17 cellular contexts compared by ENCODE assay signal in the genomic region with DNA sequence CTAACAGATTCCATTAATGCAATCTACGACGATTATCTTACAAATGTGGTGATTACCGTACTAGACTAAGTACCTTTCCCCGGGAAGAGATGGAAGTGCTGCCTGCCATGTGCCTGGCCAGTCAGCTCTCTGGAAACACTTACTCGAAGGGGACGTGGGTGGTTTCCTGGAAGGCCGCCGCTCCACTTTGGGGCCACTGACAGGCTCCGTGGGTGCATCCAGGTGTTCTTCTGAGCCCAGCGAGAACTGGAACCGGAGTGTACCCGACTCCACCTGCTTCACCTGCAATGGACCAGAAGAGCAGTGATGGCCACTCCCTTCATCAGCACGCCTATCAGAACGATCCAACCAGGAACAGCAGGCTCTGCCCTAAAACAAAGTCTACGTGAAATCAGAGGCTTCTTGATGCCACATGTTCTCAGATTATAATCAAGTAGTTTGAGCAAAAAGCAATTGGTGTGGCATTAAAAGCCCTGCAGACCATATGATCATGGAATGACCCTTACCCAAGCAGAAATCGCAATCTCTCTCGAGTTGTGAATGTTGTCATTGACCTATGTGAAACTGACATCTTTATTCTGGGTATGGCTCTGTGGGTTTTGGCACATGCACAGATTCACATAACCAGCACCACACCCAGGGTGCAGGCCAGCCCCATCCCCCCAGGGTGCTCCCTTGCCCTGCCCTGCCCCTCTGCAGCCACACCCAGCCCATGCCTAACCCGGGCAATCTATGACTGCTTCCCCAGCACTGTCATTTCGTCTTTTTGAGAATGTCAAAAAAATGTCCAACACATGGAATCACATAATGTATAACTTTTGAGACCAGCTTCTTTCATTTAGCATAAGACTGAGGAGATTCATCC.
DNase-seq lines count a peak whose midpoint lies in the region; ATAC-seq and TF ChIP-seq lines count a peak whose summit lies in the region.
"Had no signal": no experiment of that assay in that cellular context is flagged by ENCODE, and none has a peak within 500 bp of the region (broad histone marks: within the 10 kb centered on the region; RNA-seq: fewer than 3 reads in every experiment).

No MANE protein-coding gene starts in this region.

- no peaks in the 10 kb centered on the region for H3K4me1 Mint-ChIP-seq in activated T-cell treated with anti-CD3 and anti-CD28 coated beads, Interleukin-2, amount 50 U/mL, for 24 hours (ENCODE audit: low read depth)
- H3K4me1 Mint-ChIP-seq in activated CD8-positive, alpha-beta memory T cell treated with anti-CD3 and anti-CD28 coated beads, Interleukin-2, amount 10 ng/mL, durations not matched to agents 7 days and 5 days = peaks cover 7% of the 10 kb centered on the region
- peaks cover 40% of the 10 kb centered on the region for H3K4me1 Mint-ChIP-seq in neural crest cell

- no peak overlapping the region for H3K27ac ChIP-seq in brain microvascular endothelial cell
- H3K27ac ChIP-seq: KMS-11 had no signal

- H3K36me3 Mint-ChIP-seq in activated T-cell treated with anti-CD3 and anti-CD28 coated beads, Interleukin-2, amount 50 U/mL, for 24 hours (ENCODE audit: low read depth) = peaks cover 37% of the 10 kb centered on the region
- peaks cover 14% of the 10 kb centered on the region for H3K36me3 Mint-ChIP-seq in activated CD8-positive, alpha-beta memory T cell treated with anti-CD3 and anti-CD28 coated beads, Interleukin-2, amount 10 ng/mL, durations not matched to agents 7 days and 5 days
- peaks cover 30% of the 10 kb centered on the region for H3K36me3 Mint-ChIP-seq in neural crest cell (ENCODE audit: low read depth)

- H3K4me3 Mint-ChIP-seq in activated T-cell treated with anti-CD3 and anti-CD28 coated beads, Interleukin-2, amount 50 U/mL, for 24 hours = no peak overlapping the region
- H3K4me3 Mint-ChIP-seq in activated CD8-positive, alpha-beta memory T cell treated with anti-CD3 and anti-CD28 coated beads, Interleukin-2, amount 10 ng/mL, durations not matched to agents 7 days and 5 days = no peak overlapping the region
- no peak overlapping the region for H3K4me3 Mint-ChIP-seq in neural crest cell

- no peaks in the 10 kb centered on the region for H3K36me3 ChIP-seq in brain microvascular endothelial cell (replicated peaks)

- in situ Hi-C loops in brain microvascular endothelial cell (cut with HindIII; ENCODE audit: low pct_ligation_motif_present, low sequenced_read_pairs) = no loop called here

- TF ChIP-seq CTCF in neural crest cell (conservative IDR thresholded peaks at IDR 0.05) (no peak), brain microvascular endothelial cell (IDR thresholded peaks at IDR 0.05; ENCODE audit: low read depth, low read length, missing control alignments) (no peak)

- DNase-seq in activated T-cell treated with anti-CD3 and anti-CD28 coated beads, Interleukin-2, amount 50 U/mL, for 24 hours = peak; percentile 9
- DNase-seq in activated T-cell treated with anti-CD3 and anti-CD28 coated beads for 4 hours (no peak), neural crest cell (ENCODE audit: low read depth, low spot score) (no peak), ureter (ENCODE audit: low spot score) (peak; percentile 30), pons (ENCODE audit: low spot score) (no peak), brain microvascular endothelial cell (no peak), cerebellar cortex (ENCODE audit: low spot score) (no peak)
- DNase-seq in activated CD8-positive, alpha-beta memory T cell treated with anti-CD3 and anti-CD28 coated beads, Interleukin-2, amount 10 ng/mL, durations not matched to agents 7 days and 5 days = peak; percentile 36
- DNase-seq: C1 segment of cervical spinal cord, MG63, NCI-H1105 treated with DMSO at 0.1 percent for 48 hours, NCI-H187, NCI-H446, SHP77 treated with DMSO at 0.1 percent for 48 hours had no signal

- no peaks in the 10 kb centered on the region for H3K27me3 Mint-ChIP-seq in activated T-cell treated with anti-CD3 and anti-CD28 coated beads, Interleukin-2, amount 50 U/mL, for 24 hours
- no peaks in the 10 kb centered on the region for H3K27me3 Mint-ChIP-seq in activated CD8-positive, alpha-beta memory T cell treated with anti-CD3 and anti-CD28 coated beads, Interleukin-2, amount 10 ng/mL, durations not matched to agents 7 days and 5 days
- no peaks in the 10 kb centered on the region for H3K27me3 Mint-ChIP-seq in neural crest cell (ENCODE audit: low read depth)

- no peak overlapping the region for H3K4me3 ChIP-seq in brain microvascular endothelial cell (ENCODE audit: low read depth, low read length)
- H3K4me3 ChIP-seq: MG63 had no signal

- H3K27me3 ChIP-seq in brain microvascular endothelial cell (replicated peaks) = no peaks in the 10 kb centered on the region
- H3K27me3 ChIP-seq: MG63 had no signal

- no peak overlapping the region for H3K27ac Mint-ChIP-seq in activated T-cell treated with anti-CD3 and anti-CD28 coated beads, Interleukin-2, amount 50 U/mL, for 24 hours
- H3K27ac Mint-ChIP-seq in activated CD8-positive, alpha-beta memory T cell treated with anti-CD3 and anti-CD28 coated beads, Interleukin-2, amount 10 ng/mL, durations not matched to agents 7 days and 5 days = no peak overlapping the region
- peak overlapping the region; percentile 10 for H3K27ac Mint-ChIP-seq in neural crest cell (ENCODE audit: unreplicated experiment)

- no peak for ATAC-seq in activated CD8-positive, alpha-beta memory T cell treated with anti-CD3 and anti-CD28 coated beads, Interleukin-2, amount 10 ng/mL, durations not matched to agents 7 days and 5 days
- ATAC-seq: HepG2, Panc1 had no signal

- CTCF ChIA-PET in activated CD8-positive, alpha-beta memory T cell treated with anti-CD3 and anti-CD28 coated beads, Interleukin-2, amount 10 ng/mL, durations not matched to agents 7 days and 5 days (lab: Charles Lee) = interaction anchor here (1.1 to 1.5 kb wide), 2 partner anchors 8 to 10 kb away, joined by 3 to 4 read pairs; no protein-coding TSS in a partner anchor

- no peaks in the 10 kb centered on the region for H3K9me3 Mint-ChIP-seq in activated T-cell treated with anti-CD3 and anti-CD28 coated beads, Interleukin-2, amount 50 U/mL, for 24 hours
- no peaks in the 10 kb centered on the region for H3K9me3 Mint-ChIP-seq in activated CD8-positive, alpha-beta memory T cell treated with anti-CD3 and anti-CD28 coated beads, Interleukin-2, amount 10 ng/mL, durations not matched to agents 7 days and 5 days (ENCODE audit: low read depth)
- no peaks in the 10 kb centered on the region for H3K9me3 Mint-ChIP-seq in neural crest cell

Comparison
In these comparisons a context has a peak if more than half of its experiments do, and no peak if none do; other contexts are left out.
1. DNase-seq: peak in activated T-cell treated with anti-CD3 and anti-CD28 coated beads, Interleukin-2, amount 50 U/mL, for 24 hours (single experiment), activated CD8-positive, alpha-beta memory T cell treated with anti-CD3 and anti-CD28 coated beads, Interleukin-2, amount 10 ng/mL, durations not matched to agents 7 days and 5 days (single experiment) and ureter (single experiment); none in activated T-cell treated with anti-CD3 and anti-CD28 coated beads for 4 hours (single experiment), neural crest cell (single experiment), pons (single experiment), brain microvascular endothelial cell (single experiment) and cerebellar cortex (single experiment).